10 cellular contexts compared by ENCODE assay signal in genomic region chr12:124646385-124647230, GRCh38.
DNase-seq lines count a peak whose midpoint lies in the region; ATAC-seq and TF ChIP-seq lines count a peak whose summit lies in the region.
"Had no signal": no experiment of that assay in that cellular context is flagged by ENCODE, and none has a peak within 500 bp of the region (broad histone marks: within the 10 kb centered on the region; RNA-seq: fewer than 3 reads in every experiment).

No MANE protein-coding gene starts in this region.

- no peak for TF ChIP-seq POLR2A in NB4 (IDR thresholded peaks at IDR 0.05; ENCODE audit: extremely low read depth, insufficient read length)

- H3K4me3 ChIP-seq in AG04449 (ENCODE audit: low read depth, low read length), result peak overlapping the region; percentile 8; the same call in 1 of the 2 replicates
- H3K4me3 ChIP-seq in NB4 (ENCODE audit: low read depth, low read length), result no peak overlapping the region

- POLR2A ChIA-PET in AG04449 (lab: Yijun Ruan, JAX), result no interaction called here

- no peak for DNase-seq in AG04449 (ENCODE audit: low read depth, low spot score)
- peak; percentile 60 for DNase-seq in NB4 (ENCODE audit: low read depth)
- DNase-seq in putamen (ENCODE audit: low spot score), result peak; percentile 72
- no peak for DNase-seq in germinal center (ENCODE audit: low spot score)
- no peak for DNase-seq in T-helper 9 cell
- DNase-seq in SW480 (ENCODE audit: low spot score), result no peak
- DNase-seq: C1 segment of cervical spinal cord, NCI-H526 had no signal

- H3K4me3 Mint-ChIP-seq in activated naive CD4-positive, alpha-beta T cell treated with anti-CD3 and anti-CD28 coated beads, Interleukin-2, amount 50 U/mL, for 24 hours, result peak overlapping the region; percentile 64

- peaks cover 16% of the 10 kb centered on the region for H3K4me1 Mint-ChIP-seq in activated naive CD4-positive, alpha-beta T cell treated with anti-CD3 and anti-CD28 coated beads, Interleukin-2, amount 50 U/mL, for 24 hours

- CTCF ChIA-PET in AG04449 (lab: Yijun Ruan, JAX), result no interaction called here

- peak overlapping the region; percentile 2 for H3K27ac Mint-ChIP-seq in activated naive CD4-positive, alpha-beta T cell treated with anti-CD3 and anti-CD28 coated beads, Interleukin-2, amount 50 U/mL, for 24 hours

- H3K36me3 Mint-ChIP-seq in activated naive CD4-positive, alpha-beta T cell treated with anti-CD3 and anti-CD28 coated beads, Interleukin-2, amount 50 U/mL, for 24 hours, result no peaks in the 10 kb centered on the region

- no peak for ATAC-seq in GM19023 (IDR thresholded peaks at IDR 0.05; ENCODE audit: unreplicated experiment)

- TF ChIP-seq CTCF in AG04449 (IDR thresholded peaks at IDR 0.05; ENCODE audit: insufficient read depth, low read length, missing control alignments), result no peak
- no peak for TF ChIP-seq CTCF in NB4 (IDR thresholded peaks at IDR 0.05; ENCODE audit: low read depth, low read length)

- H3K27me3 Mint-ChIP-seq in activated naive CD4-positive, alpha-beta T cell treated with anti-CD3 and anti-CD28 coated beads, Interleukin-2, amount 50 U/mL, for 24 hours, result no peaks in the 10 kb centered on the region

- no peaks in the 10 kb centered on the region for H3K9me3 Mint-ChIP-seq in activated naive CD4-positive, alpha-beta T cell treated with anti-CD3 and anti-CD28 coated beads, Interleukin-2, amount 50 U/mL, for 24 hours

Comparison
In these comparisons a context has a peak if more than half of its experiments do, and no peak if none do; other contexts are left out.
1. DNase-seq: peak in NB4 (single experiment) and putamen (single experiment); none in AG04449 (single experiment), germinal center (single experiment), T-helper 9 cell (single experiment) and SW480 (single experiment).